Comparison of ENCODE assay signal across 26 cellular contexts in genomic region chr21:31232344-31232743, GRCh38.
"Had no signal": no experiment of that assay in that cellular context is flagged by ENCODE, and none has a peak within 500 bp of the region (broad histone marks: within the 10 kb centered on the region; RNA-seq: fewer than 3 reads in every experiment).

No MANE protein-coding gene starts in this region.

- H3K4me1 ChIP-seq: pancreas, psoas muscle, sigmoid colon, stomach, thyroid gland, tibial nerve, upper lobe of left lung, vagina had no signal

- H3K36me3 ChIP-seq: neutrophil, pancreas, right lobe of liver, sigmoid colon, stomach, thoracic aorta, thyroid gland, tibial nerve, upper lobe of left lung, vagina had no signal

- H3K27ac Mint-ChIP-seq: natural killer cell treated with Interleukin-12 subunit alpha and Interleukin-12 subunit beta and Interleukin-15 and Interleukin-18, amount 100 ng/mL, for 72 hours; nephron progenitor cell; stimulated activated effector memory CD8-positive, alpha-beta T cell treated with anti-CD3 and anti-CD28 coated beads, Interleukin-12 subunit alpha, Interleukin-12 subunit beta, amount 100 ng/mL, for 72 hours; stimulated activated naive B cell treated with anti-CD40 and anti-IgM and Interleukin-4, amounts not matched to agents 10 μg/mL and 1 μg/mL and 100 μg/mL, for 72 hours; stimulated activated naive CD8-positive, alpha-beta T cell treated with anti-CD3 and anti-CD28 coated beads, Interleukin-15, Interleukin-2, amounts not matched to agents 100 ng/mL and 50 ng/mL, for 24 hours had no signal

- H3K4me3 ChIP-seq: pancreas, psoas muscle, right lobe of liver, sigmoid colon, stomach, thoracic aorta, thyroid gland, tibial nerve, upper lobe of left lung, vagina had no signal

- H3K9me3 ChIP-seq: neutrophil, pancreas, psoas muscle, right lobe of liver, sigmoid colon, thoracic aorta, thyroid gland, upper lobe of left lung, vagina had no signal

- H3K4me3 Mint-ChIP-seq: natural killer cell treated with Interleukin-12 subunit alpha and Interleukin-12 subunit beta and Interleukin-15 and Interleukin-18, amount 100 ng/mL, for 72 hours; nephron progenitor cell; neural crest cell; stimulated activated effector memory CD8-positive, alpha-beta T cell treated with anti-CD3 and anti-CD28 coated beads, Interleukin-12 subunit alpha, Interleukin-12 subunit beta, amount 100 ng/mL, for 72 hours; stimulated activated naive B cell treated with anti-CD40 and anti-IgM and Interleukin-4, amounts not matched to agents 10 μg/mL and 1 μg/mL and 100 μg/mL, for 72 hours; stimulated activated naive CD8-positive, alpha-beta T cell treated with anti-CD3 and anti-CD28 coated beads, Interleukin-15, Interleukin-2, amounts not matched to agents 100 ng/mL and 50 ng/mL, for 24 hours had no signal

- H3K27me3 ChIP-seq: neutrophil, pancreas, right lobe of liver, sigmoid colon, stomach, thyroid gland, tibial nerve, upper lobe of left lung, vagina had no signal

- H3K27ac ChIP-seq: neutrophil, pancreas, psoas muscle, right lobe of liver, sigmoid colon, stomach, thoracic aorta, thyroid gland, tibial nerve, upper lobe of left lung, vagina had no signal

- DNase-seq: nephron progenitor cell; nucleus accumbens; pancreas; psoas muscle; right cardiac atrium; right lobe of liver; sigmoid colon; small intestine; stimulated activated CD4-positive, alpha-beta T cell treated with anti-CD3 and anti-CD28 coated beads, Interleukin-15, amount 100 ng/mL, for 24 hours; stimulated activated CD4-positive, alpha-beta T cell treated with anti-CD3 and anti-CD28 coated beads, Interleukin-2, amount 100 ng/mL, for 24 hours; stimulated activated CD4-positive, alpha-beta T cell treated with anti-CD3 and anti-CD28 coated beads, Interleukin-2, amount 100 ng/mL, for 48 hours; stimulated activated CD4-positive, alpha-beta T cell treated with anti-CD3 and anti-CD28 coated beads, Interleukin-4, amount 100 ng/mL, for 24 hours; stimulated activated naive B cell treated with anti-CD40 and anti-IgM and Interleukin-4, amounts not matched to agents 10 μg/mL and 1 μg/mL and 100 μg/mL, for 72 hours; stimulated activated naive CD4-positive, alpha-beta T cell treated with Interleukin-2 at 50 U/mL for 16 hours; stomach; thyroid gland; trophoblast cell; upper lobe of left lung had no signal

- H3K27me3 Mint-ChIP-seq: natural killer cell treated with Interleukin-12 subunit alpha and Interleukin-12 subunit beta and Interleukin-15 and Interleukin-18, amount 100 ng/mL, for 72 hours; stimulated activated naive B cell treated with anti-CD40 and anti-IgM and Interleukin-4, amounts not matched to agents 10 μg/mL and 1 μg/mL and 100 μg/mL, for 72 hours; stimulated activated naive CD8-positive, alpha-beta T cell treated with anti-CD3 and anti-CD28 coated beads, Interleukin-15, Interleukin-2, amounts not matched to agents 100 ng/mL and 50 ng/mL, for 24 hours had no signal

- ATAC-seq: natural killer cell treated with Interleukin-12 subunit alpha and Interleukin-12 subunit beta and Interleukin-15 and Interleukin-18, amount 100 ng/mL, for 72 hours; pancreas; psoas muscle; right cardiac atrium; stimulated activated effector memory CD8-positive, alpha-beta T cell treated with anti-CD3 and anti-CD28 coated beads, Interleukin-12 subunit alpha, Interleukin-12 subunit beta, amount 100 ng/mL, for 72 hours; stimulated activated naive B cell treated with anti-CD40 and anti-IgM and Interleukin-4, amounts not matched to agents 10 μg/mL and 1 μg/mL and 100 μg/mL, for 72 hours had no signal

- H3K9me3 Mint-ChIP-seq: natural killer cell treated with Interleukin-12 subunit alpha and Interleukin-12 subunit beta and Interleukin-15 and Interleukin-18, amount 100 ng/mL, for 72 hours; stimulated activated effector memory CD8-positive, alpha-beta T cell treated with anti-CD3 and anti-CD28 coated beads, Interleukin-12 subunit alpha, Interleukin-12 subunit beta, amount 100 ng/mL, for 72 hours had no signal

- H3K36me3 Mint-ChIP-seq: natural killer cell treated with Interleukin-12 subunit alpha and Interleukin-12 subunit beta and Interleukin-15 and Interleukin-18, amount 100 ng/mL, for 72 hours had no signal
